In the genomic region with DNA sequence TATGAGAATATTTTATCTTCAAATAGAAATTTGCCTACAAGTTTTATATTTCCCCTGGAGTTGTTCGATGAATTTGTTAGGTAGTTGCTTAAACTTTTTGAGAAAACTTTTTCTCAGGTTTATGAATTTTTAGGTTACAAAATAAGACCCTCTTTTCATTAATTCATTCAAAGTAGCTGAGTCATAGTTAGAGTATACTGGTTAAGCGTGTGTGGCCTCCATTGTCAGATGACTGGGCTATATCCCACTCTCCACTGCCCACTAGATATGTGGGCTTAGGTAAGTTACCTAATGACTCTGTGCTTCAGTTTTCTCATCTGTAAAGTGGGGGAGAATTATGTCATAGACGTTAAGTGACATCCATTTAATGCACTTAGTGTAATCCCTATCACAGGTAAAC, we compare ENCODE assay signal across 1 cellular context.
TF ChIP-seq lines count a peak whose summit lies in the region.

No MANE protein-coding gene starts in this region.

TF ChIP-seq in H1, 55 proteins besides CTCF, POLR2A, EP300 and RAD21:
- TF ChIP-seq HDAC6 (IDR thresholded peaks at IDR 0.05; ENCODE audit: low read depth, low read length) (no peak), FOSL1 (IDR thresholded peaks at IDR 0.05; ENCODE audit: insufficient read depth, low read depth, low read length) (no peak), NANOG (IDR thresholded peaks at IDR 0.05; ENCODE audit: insufficient read depth, low read depth, low read length, poor library complexity, severe bottlenecking) (no peak), GTF2F1 (IDR thresholded peaks at IDR 0.05; ENCODE audit: borderline replicate concordance, low read depth, low read length) (no peak), BACH1 (IDR thresholded peaks at IDR 0.05; ENCODE audit: low read length) (0 out of 2 replicates have a peak, but pooled peaks have one; percentile 62), POU5F1 (IDR thresholded peaks at IDR 0.05; ENCODE audit: low read depth, low read length) (no peak), MAFK (IDR thresholded peaks at IDR 0.05; ENCODE audit: low read depth, low read length) (0 out of 2 replicates have a peak, but pooled peaks have one; percentile 4)
TF ChIP-seq in H1: peak in this region for 2.
